Comparison of ENCODE assay signal across 2 cellular contexts in genomic region chr16:53726625-53727024, GRCh38.
TF ChIP-seq lines count a peak whose summit lies in the region.

No MANE protein-coding gene starts in this region.

TF ChIP-seq in GM12878, 131 proteins besides CTCF, POLR2A, EP300 and RAD21:
- TF ChIP-seq SUZ12 (IDR thresholded peaks at IDR 0.05; ENCODE audit: unreplicated experiment) (no peak), SMC3 (IDR thresholded peaks at IDR 0.05; ENCODE audit: borderline replicate concordance, low read length) (no peak), ZNF217 (IDR thresholded peaks at IDR 0.05) (no peak), ASH2L (IDR thresholded peaks at IDR 0.05; ENCODE audit: borderline replicate concordance, low read depth) (no peak), TCF12 (IDR thresholded peaks at IDR 0.05; ENCODE audit: low read depth, low read length) (no peak), SREBF1 (IDR thresholded peaks at IDR 0.05; ENCODE audit: low read length) (no peak), CEBPB (IDR thresholded peaks at IDR 0.05; ENCODE audit: borderline replicate concordance in 1 of 2, low read depth in 2 of 2, low read length in 2 of 2) (no peak), IRF4 (IDR thresholded peaks at IDR 0.05; ENCODE audit: low read depth, low read length) (no peak), ZZZ3 (IDR thresholded peaks at IDR 0.05; ENCODE audit: control insufficient read depth, insufficient read length, low read depth) (no peak), HSF1 (IDR thresholded peaks at IDR 0.05; ENCODE audit: low read depth, low read length) (no peak), ZNF592 (IDR thresholded peaks at IDR 0.05) (no peak), STAT3 (IDR thresholded peaks at IDR 0.05; ENCODE audit: low read depth, low read length) (no peak)

TF ChIP-seq in HepG2, 621 proteins besides CTCF, POLR2A, EP300 and RAD21:
- TF ChIP-seq ZSCAN21 (CRISPR knock-in tag; IDR thresholded peaks at IDR 0.05; ENCODE audit: borderline replicate concordance) (no peak), NR2F6 (IDR thresholded peaks at IDR 0.05) (peak; percentile 45; the same call in 1 of the 2 replicates), NR2F6 (CRISPR knock-in tag; IDR thresholded peaks at IDR 0.05) (peak; percentile 54), IKZF5 (CRISPR knock-in tag; IDR thresholded peaks at IDR 0.05) (no peak), NR2F1 (CRISPR knock-in tag; IDR thresholded peaks at IDR 0.05) (0 out of 4 replicates have a peak, but pooled peaks have one; percentile 19 to 28), HDAC6 (IDR thresholded peaks at IDR 0.05; ENCODE audit: low read depth, low read length) (no peak)
TF ChIP-seq in HepG2: peak in this region for 2.
